In the genomic region with DNA sequence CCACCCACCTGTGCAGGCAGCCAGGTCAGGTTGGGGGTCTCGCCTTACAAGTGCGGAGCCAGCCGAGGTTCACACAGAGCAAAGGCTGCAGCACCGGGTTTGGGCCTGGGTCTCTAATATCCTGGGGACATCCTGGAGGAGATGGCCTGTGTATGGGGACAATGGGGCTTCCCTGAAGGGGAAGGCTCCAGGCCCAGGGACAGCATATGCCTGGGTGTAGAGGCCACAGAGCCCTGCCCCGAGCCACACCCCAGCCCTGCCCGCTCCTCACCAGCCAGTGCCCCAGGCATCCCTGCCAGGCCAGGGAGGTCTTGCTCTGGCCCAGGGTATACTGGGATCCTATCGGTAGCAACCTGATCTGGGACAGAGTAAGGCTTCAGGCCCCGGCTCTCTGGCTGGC, we compare ENCODE assay signal across 1 cellular context.
TF ChIP-seq lines count a peak whose summit lies in the region.

No MANE protein-coding gene starts in this region.

TF ChIP-seq in H1, 55 proteins besides CTCF, POLR2A, EP300 and RAD21:
- no peak for TF ChIP-seq TEAD4 (IDR thresholded peaks at IDR 0.05; ENCODE audit: low read depth, low read length)
- 0 out of 2 replicates have a peak, but pooled peaks have one; percentile 9 for TF ChIP-seq TAF1 (IDR thresholded peaks at IDR 0.05; ENCODE audit: low read depth, low read length)
